Comparison of ENCODE assay signal across 8 cellular contexts in the genomic region with DNA sequence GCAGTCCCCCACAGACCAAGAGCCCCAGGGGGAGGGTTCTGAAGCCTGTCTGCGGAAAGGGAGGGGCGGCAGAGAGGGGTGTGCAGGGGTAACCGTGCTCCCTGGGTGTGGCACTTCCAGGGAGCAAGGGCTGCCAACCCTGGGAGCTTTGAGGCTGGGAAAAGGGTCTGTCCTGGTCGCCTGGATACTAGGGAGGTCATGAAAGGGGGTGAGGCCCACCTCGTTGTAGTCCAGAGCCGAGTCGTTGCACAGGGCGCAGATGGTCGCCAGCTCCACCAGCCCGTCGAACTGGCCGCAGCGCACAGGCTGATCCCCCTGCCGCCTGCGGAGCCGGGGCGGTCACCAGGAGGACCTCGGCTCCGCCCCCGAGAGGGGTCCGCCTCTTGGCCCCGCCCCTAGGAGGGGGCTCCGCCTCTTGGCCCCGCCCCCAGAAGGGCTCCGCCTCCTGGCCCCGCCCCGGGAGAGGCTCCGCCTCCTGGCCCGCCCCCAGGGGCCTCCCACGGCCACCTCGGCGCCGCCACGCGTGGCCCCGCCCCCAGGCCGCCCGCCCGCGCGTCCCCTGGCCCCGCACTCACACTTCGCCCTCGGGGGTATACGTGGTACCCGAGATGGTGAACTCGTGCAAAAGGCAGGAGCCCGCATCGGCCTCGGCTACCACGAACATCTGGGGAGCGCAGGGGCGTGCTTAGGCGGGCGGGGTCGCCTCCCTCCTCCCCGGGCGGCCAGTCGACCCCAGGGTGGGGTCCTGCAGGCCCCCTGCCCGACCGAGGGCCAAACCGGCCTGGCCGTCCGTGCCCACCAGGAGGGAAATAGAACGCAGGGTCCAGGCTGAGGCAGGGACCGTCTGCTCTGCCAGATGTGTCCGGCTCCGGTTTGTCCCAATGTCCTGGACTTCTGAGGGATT. TPM values are rescaled to one million over a fixed set of nuclear protein-coding genes. Genes with fewer than 3 reads are reported as not detected.
DNase-seq lines count a peak whose midpoint lies in the region; ATAC-seq, FAIRE-seq and TF ChIP-seq lines count a peak whose summit lies in the region.

No MANE protein-coding gene starts in this region.

- no peaks in the 10 kb centered on the region for H3K36me3 ChIP-seq in HepG2 (replicated peaks in 1 of 2; ENCODE audit: control insufficient read depth in 1 of 2, insufficient read depth in 2 of 2, low read length in 2 of 2)

- H3K9me3 Mint-ChIP-seq in stimulated activated memory B cell treated with anti-CD40 and anti-IgM and Interleukin-4, amounts not matched to agents 10 μg/mL and 1 μg/mL and 100 μg/mL, for 72 hours, result no peaks in the 10 kb centered on the region

- peak; percentile 30; the same call in 2 of the 3 replicates for ATAC-seq in HepG2
- peak; percentile 73 for ATAC-seq in stimulated activated memory B cell treated with anti-CD40 and anti-IgM and Interleukin-4, amounts not matched to agents 10 μg/mL and 1 μg/mL and 100 μg/mL, for 72 hours
- no peak for ATAC-seq in GM19463 (IDR thresholded peaks at IDR 0.05; ENCODE audit: unreplicated experiment)
- no peak for ATAC-seq in HG03196 (IDR thresholded peaks at IDR 0.05; ENCODE audit: unreplicated experiment)

- TF ChIP-seq EP300 in HepG2 (IDR thresholded peaks at IDR 0.05; ENCODE audit: low read depth in 2 of 2, low read length in 2 of 2), result no peak
- no peak for TF ChIP-seq EP300 in HepG2 (CRISPR knock-in tag; IDR thresholded peaks at IDR 0.05; ENCODE audit: borderline replicate concordance)

- 59% methylated on average over 4 of the region's 68 CpGs for WGBS in HepG2 (ENCODE audit: low lambda C conversion rate)

- H3K4me3 ChIP-seq in choroid plexus epithelial cell (ENCODE audit: low read depth, low read length) (peak overlapping the region; percentile 54), HepG2 (replicated peaks in 1 of 3; ENCODE audit: insufficient read depth in 1 of 3, low read depth in 2 of 3, low read length in 3 of 3) (no peak overlapping the region)

- intact Hi-C loops in HepG2 (cut with micrococcal nuclease; ENCODE audit: unreplicated experiment), result no loop called here

- no peak for TF ChIP-seq POLR2A in HepG2 (IDR thresholded peaks at IDR 0.05; ENCODE audit: insufficient read depth in 1 of 2, low read depth in 2 of 2, low read length in 2 of 2)

- TF ChIP-seq CTCF in GM10248 (IDR thresholded peaks at IDR 0.05; ENCODE audit: control extremely low read depth, extremely low read depth, low read depth, missing control alignments) (no peak), choroid plexus epithelial cell (conservative IDR thresholded peaks at IDR 0.05; ENCODE audit: low read depth, low read length) (no peak), HepG2 (CRISPR knock-in tag; IDR thresholded peaks at IDR 0.05) (no peak)

- H3K36me3 Mint-ChIP-seq in stimulated activated memory B cell treated with anti-CD40 and anti-IgM and Interleukin-4, amounts not matched to agents 10 μg/mL and 1 μg/mL and 100 μg/mL, for 72 hours, result peaks cover 58% of the 10 kb centered on the region

- H3K4me1 Mint-ChIP-seq in stimulated activated memory B cell treated with anti-CD40 and anti-IgM and Interleukin-4, amounts not matched to agents 10 μg/mL and 1 μg/mL and 100 μg/mL, for 72 hours, result peaks cover 8% of the 10 kb centered on the region

- CTCF ChIA-PET in GM10248 (lab: Yijun Ruan, JAX) (interaction anchor here (0.9 kb wide), 1 partner anchor 9 kb away, joined by 3 read pairs; no protein-coding TSS in a partner anchor), HepG2 (lab: Yijun Ruan, JAX; ENCODE audit: low intra/inter-chr PET ratio, low total read pairs) (no interaction called here)

- H3K9ac ChIP-seq in HepG2 (ENCODE audit: insufficient read depth, low read depth, low read length), result no peak overlapping the region

- H3K27ac ChIP-seq in HepG2 (ENCODE audit: extremely low read length, insufficient read depth, low read length), result no peak overlapping the region

- H3K4me3 Mint-ChIP-seq in stimulated activated memory B cell treated with anti-CD40 and anti-IgM and Interleukin-4, amounts not matched to agents 10 μg/mL and 1 μg/mL and 100 μg/mL, for 72 hours, result no peak overlapping the region

- peak; percentile 58 for DNase-seq in GM10248 (ENCODE audit: extremely low spot score)
- peak; percentile 13 for DNase-seq in T-helper 22 cell (ENCODE audit: low read depth)
- DNase-seq in choroid plexus epithelial cell (ENCODE audit: low read depth), result peak; percentile 63
- DNase-seq in HepG2 (ENCODE audit: low spot score), result no peak
- DNase-seq in DMS79 (lab: John Stamatoyannopoulos, UW), result no peak

- no peak overlapping the region for H3K4me2 ChIP-seq in HepG2 (ENCODE audit: low read depth, low read length)

- peaks cover 4 to 28% of the 10 kb centered on the region in 2 experiments; a peak in 3 of 5 replicates for H3K27me3 ChIP-seq in HepG2 (ENCODE audit: control insufficient read depth in 1 of 2, insufficient read depth in 2 of 2, low read length in 2 of 2)

- H3K27me3 Mint-ChIP-seq in stimulated activated memory B cell treated with anti-CD40 and anti-IgM and Interleukin-4, amounts not matched to agents 10 μg/mL and 1 μg/mL and 100 μg/mL, for 72 hours, result no peaks in the 10 kb centered on the region

- peaks cover 15% of the 10 kb centered on the region; the same call in 1 of the 2 replicates for H3K4me1 ChIP-seq in HepG2 (ENCODE audit: insufficient read depth, low read length)

- no peak for FAIRE-seq in HepG2 (lab: Jason Lieb, UNC)

- H4K20me1 ChIP-seq in HepG2 (ENCODE audit: insufficient read depth, low read length), result no peaks in the 10 kb centered on the region

- BruUV-seq in HepG2 (replicated peaks; lab: Mats Ljungman, UMichigan), result no TSS peak

- peak overlapping the region; percentile 2 for H3K27ac Mint-ChIP-seq in stimulated activated memory B cell treated with anti-CD40 and anti-IgM and Interleukin-4, amounts not matched to agents 10 μg/mL and 1 μg/mL and 100 μg/mL, for 72 hours

- H3K9me3 ChIP-seq in HepG2 (ENCODE audit: low read length), result no peaks in the 10 kb centered on the region

- H2AFZ ChIP-seq in HepG2 (ENCODE audit: low read length), result no peak overlapping the region

- in situ Hi-C loops in HepG2 (cut with HindIII; ENCODE audit: extremely low pct_ligation_motif_present, low pct_unique_long_range_greater_than_20kb), result no loop called here

- H3K79me2 ChIP-seq in HepG2 (ENCODE audit: insufficient read depth, low read length), result no peaks in the 10 kb centered on the region

- POLR2A ChIA-PET in GM10248 (lab: Yijun Ruan, JAX), result no interaction called here
- POLR2A ChIA-PET in HepG2 (lab: Yijun Ruan, JAX), result interaction anchor here (0.6 kb wide), 1 partner anchor 82 kb away, joined by 3 read pairs; no protein-coding TSS in a partner anchor

- no peak for TF ChIP-seq RAD21 in HepG2 (CRISPR knock-in tag; IDR thresholded peaks at IDR 0.05)

RNA-seq across cellular contexts. Expression of gene ATP2A3, which starts 19.5 kb away (rescaled TPM):
- not detected in 2 replicates for total RNA-seq in HepG2 (2016; rRNA removed; fragmentation: Illumina TruSeq; extraction: Trizol)
- total RNA-seq in HepG2 (2016; cell fraction: cytosol; rRNA removed; fragmentation: Illumina TruSeq; extraction: Trizol; ENCODE audit: low read depth), result not detected in 2 replicates
- not detected in 2 replicates for total RNA-seq in HepG2 (2016; cell fraction: insoluble cytoplasmic fraction; rRNA removed; fragmentation: Illumina TruSeq; extraction: Trizol)
- not detected in 2 replicates for total RNA-seq in HepG2 (2016; cell fraction: membrane; rRNA removed; fragmentation: Illumina TruSeq; extraction: Trizol)
- not detected in 2 replicates for total RNA-seq in HepG2 (2016; cell fraction: nucleus; rRNA removed; fragmentation: Illumina TruSeq; extraction: Trizol)
- polyA plus RNA-seq in HepG2 (2011; rRNA removed), result 0.07 and 0.10 TPM in 2 replicates
- 0.03 and 0.14 TPM in 2 replicates for polyA plus RNA-seq in HepG2 (2011; cell fraction: cytosol; rRNA removed)
- 0.16 and 0.40 TPM in 2 replicates for polyA plus RNA-seq in HepG2 (2011; cell fraction: nucleus; rRNA removed)
- 0.15 and 0.25 TPM in 2 replicates for polyA plus RNA-seq in HepG2 (2012)
- polyA plus RNA-seq in HepG2 (2016; cell fraction: cytosol; fragmentation: Illumina TruSeq; extraction: Trizol; ENCODE audit: low read depth), result not detected in 2 replicates
- polyA plus RNA-seq in HepG2 (2016; cell fraction: insoluble cytoplasmic fraction; fragmentation: Illumina TruSeq; extraction: Trizol; ENCODE audit: low read depth), result not detected in 2 replicates
- not detected in 2 replicates for polyA plus RNA-seq in HepG2 (2016; cell fraction: membrane; fragmentation: Illumina TruSeq; extraction: Trizol; ENCODE audit: low read depth)
- polyA plus RNA-seq in HepG2 (2016; cell fraction: nucleus; fragmentation: Illumina TruSeq; extraction: Trizol; ENCODE audit: insufficient read depth, low read depth), result not detected in 2 replicates
- polyA minus RNA-seq in HepG2 (2011; rRNA and poly(A)+ RNA removed; ENCODE audit: low replicate concordance), result 0.52 and 1.2 TPM in 2 replicates
- not detected in 2 replicates for polyA minus RNA-seq in HepG2 (2011; cell fraction: cytosol; rRNA and poly(A)+ RNA removed)
- 0.13 TPM in 1 of 2 replicates, not detected in the other for polyA minus RNA-seq in HepG2 (2011; cell fraction: nucleus; rRNA and poly(A)+ RNA removed)

RNA-seq across cellular contexts. Expression of gene P2RX1, which starts 28.5 kb away (rescaled TPM):
- 0.04 TPM in 1 of 2 replicates, not detected in the other for total RNA-seq in HepG2 (2016; rRNA removed; fragmentation: Illumina TruSeq; extraction: Trizol)
- total RNA-seq in HepG2 (2016; cell fraction: cytosol; rRNA removed; fragmentation: Illumina TruSeq; extraction: Trizol; ENCODE audit: low read depth), result not detected in 2 replicates
- total RNA-seq in HepG2 (2016; cell fraction: insoluble cytoplasmic fraction; rRNA removed; fragmentation: Illumina TruSeq; extraction: Trizol), result 0.04 TPM in 1 of 2 replicates, not detected in the other
- total RNA-seq in HepG2 (2016; cell fraction: membrane; rRNA removed; fragmentation: Illumina TruSeq; extraction: Trizol), result not detected in 2 replicates
- 0.12 TPM in 1 of 2 replicates, not detected in the other for total RNA-seq in HepG2 (2016; cell fraction: nucleus; rRNA removed; fragmentation: Illumina TruSeq; extraction: Trizol)
- polyA plus RNA-seq in HepG2 (2011; rRNA removed), result 0.50 and 0.84 TPM in 2 replicates
- 0.12 and 0.33 TPM in 2 replicates for polyA plus RNA-seq in HepG2 (2011; cell fraction: cytosol; rRNA removed)
- 2.2 and 2.3 TPM in 2 replicates for polyA plus RNA-seq in HepG2 (2011; cell fraction: nucleus; rRNA removed)
- 0.20 and 0.44 TPM in 2 replicates for polyA plus RNA-seq in HepG2 (2012)
- not detected in 2 replicates for polyA plus RNA-seq in HepG2 (2016; cell fraction: cytosol; fragmentation: Illumina TruSeq; extraction: Trizol; ENCODE audit: low read depth)
- polyA plus RNA-seq in HepG2 (2016; cell fraction: insoluble cytoplasmic fraction; fragmentation: Illumina TruSeq; extraction: Trizol; ENCODE audit: low read depth), result not detected in 2 replicates
- polyA plus RNA-seq in HepG2 (2016; cell fraction: membrane; fragmentation: Illumina TruSeq; extraction: Trizol; ENCODE audit: low read depth), result not detected in 2 replicates
- polyA plus RNA-seq in HepG2 (2016; cell fraction: nucleus; fragmentation: Illumina TruSeq; extraction: Trizol; ENCODE audit: insufficient read depth, low read depth), result 0.15 TPM in 1 of 2 replicates, not detected in the other
- 0.19 and 0.34 TPM in 2 replicates for polyA minus RNA-seq in HepG2 (2011; rRNA and poly(A)+ RNA removed; ENCODE audit: low replicate concordance)
- polyA minus RNA-seq in HepG2 (2011; cell fraction: cytosol; rRNA and poly(A)+ RNA removed), result 0.18 TPM in 1 of 2 replicates, not detected in the other
- 0.39 and 0.62 TPM in 2 replicates for polyA minus RNA-seq in HepG2 (2011; cell fraction: nucleus; rRNA and poly(A)+ RNA removed)

RNA-seq across cellular contexts. Expression of gene CAMKK1, which starts 51.9 kb away (rescaled TPM):
- total RNA-seq in HepG2 (2016; rRNA removed; fragmentation: Illumina TruSeq; extraction: Trizol), result 0.83 and 1.5 TPM in 2 replicates
- 0.09 and 0.20 TPM in 2 replicates for total RNA-seq in HepG2 (2016; cell fraction: cytosol; rRNA removed; fragmentation: Illumina TruSeq; extraction: Trizol; ENCODE audit: low read depth)
- total RNA-seq in HepG2 (2016; cell fraction: insoluble cytoplasmic fraction; rRNA removed; fragmentation: Illumina TruSeq; extraction: Trizol), result 0.85 and 1.3 TPM in 2 replicates
- 0.62 and 0.65 TPM in 2 replicates for total RNA-seq in HepG2 (2016; cell fraction: membrane; rRNA removed; fragmentation: Illumina TruSeq; extraction: Trizol)
- total RNA-seq in HepG2 (2016; cell fraction: nucleus; rRNA removed; fragmentation: Illumina TruSeq; extraction: Trizol), result 1.3 and 1.8 TPM in 2 replicates
- 1.6 and 2.1 TPM in 2 replicates for polyA plus RNA-seq in HepG2 (2011; rRNA removed)
- 1.1 TPM in 2 replicates for polyA plus RNA-seq in HepG2 (2011; cell fraction: cytosol; rRNA removed)
- 6.4 and 7.0 TPM in 2 replicates for polyA plus RNA-seq in HepG2 (2011; cell fraction: nucleus; rRNA removed)
- 1.1 and 1.4 TPM in 2 replicates for polyA plus RNA-seq in HepG2 (2012)
- polyA plus RNA-seq in HepG2 (2016; cell fraction: cytosol; fragmentation: Illumina TruSeq; extraction: Trizol; ENCODE audit: low read depth), result 0.11 and 0.17 TPM in 2 replicates
- 0.91 and 0.97 TPM in 2 replicates for polyA plus RNA-seq in HepG2 (2016; cell fraction: insoluble cytoplasmic fraction; fragmentation: Illumina TruSeq; extraction: Trizol; ENCODE audit: low read depth)
- 0.35 and 0.49 TPM in 2 replicates for polyA plus RNA-seq in HepG2 (2016; cell fraction: membrane; fragmentation: Illumina TruSeq; extraction: Trizol; ENCODE audit: low read depth)
- polyA plus RNA-seq in HepG2 (2016; cell fraction: nucleus; fragmentation: Illumina TruSeq; extraction: Trizol; ENCODE audit: insufficient read depth, low read depth), result 3.4 and 4.1 TPM in 2 replicates
- polyA minus RNA-seq in HepG2 (2011; rRNA and poly(A)+ RNA removed; ENCODE audit: low replicate concordance), result 2.5 and 40.0 TPM in 2 replicates
- polyA minus RNA-seq in HepG2 (2011; cell fraction: cytosol; rRNA and poly(A)+ RNA removed), result 0.20 and 0.62 TPM in 2 replicates
- polyA minus RNA-seq in HepG2 (2011; cell fraction: nucleus; rRNA and poly(A)+ RNA removed), result 1.5 and 2.2 TPM in 2 replicates

Comparison
In these comparisons a context has a peak if more than half of its experiments do, and no peak if none do; other contexts are left out.
1. DNase-seq: peak in GM10248 (single experiment), T-helper 22 cell (single experiment) and choroid plexus epithelial cell (single experiment); none in HepG2 (single experiment) and DMS79 (single experiment).
2. ATAC-seq: peak in HepG2 (single experiment) and stimulated activated memory B cell treated with anti-CD40 and anti-IgM and Interleukin-4, amounts not matched to agents 10 μg/mL and 1 μg/mL and 100 μg/mL, for 72 hours (single experiment); none in GM19463 (single experiment) and HG03196 (single experiment).